In the genomic region with DNA sequence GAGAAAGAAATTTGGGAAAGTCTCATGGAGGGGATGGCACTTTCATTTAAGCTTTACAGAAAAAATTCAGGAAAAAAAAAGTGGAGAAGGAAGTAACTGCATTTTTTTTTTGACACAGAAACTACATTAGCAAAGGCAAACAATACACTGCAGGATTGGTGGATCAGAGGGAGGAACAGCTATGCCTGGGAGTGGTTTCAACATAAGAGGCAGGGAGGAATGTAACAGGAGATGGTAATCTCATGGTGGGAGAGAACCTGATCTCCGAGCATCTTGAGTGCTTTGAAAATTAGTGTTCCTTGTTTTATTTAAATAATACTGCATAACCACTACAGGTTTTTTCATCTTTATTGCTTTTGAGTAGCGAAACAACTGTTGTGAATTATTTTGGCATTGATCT, we compare ENCODE assay signal across 22 cellular contexts.
DNase-seq lines count a peak whose midpoint lies in the region; FAIRE-seq and TF ChIP-seq lines count a peak whose summit lies in the region.
"Had no signal": no experiment of that assay in that cellular context is flagged by ENCODE, and none has a peak within 500 bp of the region (broad histone marks: within the 10 kb centered on the region; RNA-seq: fewer than 3 reads in every experiment).

No MANE protein-coding gene starts in this region.

- H3K27ac ChIP-seq in VCaP, result peak overlapping the region; percentile 54
- H3K27ac ChIP-seq: A549, foreskin keratinocyte had no signal

- DNase-seq in NCI-H82 (lab: John Stamatoyannopoulos, UW) (peak; percentile 1), NCI-H82 treated with DMSO at 0.1 percent for 48 hours (lab: John Stamatoyannopoulos, UW; ENCODE audit: unreplicated experiment) (no peak), iPS DF 4.7 (ENCODE audit: extremely low read depth, low spot score) (peak; percentile 14), renal cortical epithelial cell (ENCODE audit: low read depth) (peak; percentile 3), OCI-M1 (lab: John Stamatoyannopoulos, UW) (no peak), HTR-8/SVneo (ENCODE audit: insufficient read length, low spot score) (no peak), germinal center (ENCODE audit: low spot score) (no peak)
- DNase-seq: activated CD4-positive, alpha-beta memory T cell treated with anti-CD3 and anti-CD28 coated beads, Interleukin-2, amount 10 ng/mL, durations not matched to agents 7 days and 5 days; activated CD4-positive, CD25-positive, alpha-beta regulatory T cell treated with anti-CD3 and anti-CD28 coated beads, Interleukin-2, amount 50 U/mL, for 72 hours; CD8-positive, alpha-beta memory T cell; foreskin keratinocyte; GF-D8; GOT3; hippocampal formation; NCI-H1048; NCI-H1694 treated with DMSO at 0.1 percent for 48 hours; NCI-H748 treated with DMSO at 0.1 percent for 48 hours; stimulated activated CD4-positive, alpha-beta T cell treated with anti-CD3 and anti-CD28 coated beads, Interleukin-2, amount 100 ng/mL, for 24 hours; substantia nigra had no signal

- no peak for TF ChIP-seq CTCF in VCaP (conservative IDR thresholded peaks at IDR 0.05)

- no peak for FAIRE-seq in HTR-8/SVneo (lab: Jason Lieb, UNC)
- FAIRE-seq: A549, GM18507 had no signal

Comparison
In these comparisons a context has a peak if more than half of its experiments do, and no peak if none do; other contexts are left out.
1. DNase-seq: peak in NCI-H82 (single experiment), iPS DF 4.7 (single experiment) and renal cortical epithelial cell (single experiment); none in NCI-H82 treated with DMSO at 0.1 percent for 48 hours (single experiment), OCI-M1 (single experiment), HTR-8/SVneo (single experiment) and germinal center (single experiment).